In the genomic region with DNA sequence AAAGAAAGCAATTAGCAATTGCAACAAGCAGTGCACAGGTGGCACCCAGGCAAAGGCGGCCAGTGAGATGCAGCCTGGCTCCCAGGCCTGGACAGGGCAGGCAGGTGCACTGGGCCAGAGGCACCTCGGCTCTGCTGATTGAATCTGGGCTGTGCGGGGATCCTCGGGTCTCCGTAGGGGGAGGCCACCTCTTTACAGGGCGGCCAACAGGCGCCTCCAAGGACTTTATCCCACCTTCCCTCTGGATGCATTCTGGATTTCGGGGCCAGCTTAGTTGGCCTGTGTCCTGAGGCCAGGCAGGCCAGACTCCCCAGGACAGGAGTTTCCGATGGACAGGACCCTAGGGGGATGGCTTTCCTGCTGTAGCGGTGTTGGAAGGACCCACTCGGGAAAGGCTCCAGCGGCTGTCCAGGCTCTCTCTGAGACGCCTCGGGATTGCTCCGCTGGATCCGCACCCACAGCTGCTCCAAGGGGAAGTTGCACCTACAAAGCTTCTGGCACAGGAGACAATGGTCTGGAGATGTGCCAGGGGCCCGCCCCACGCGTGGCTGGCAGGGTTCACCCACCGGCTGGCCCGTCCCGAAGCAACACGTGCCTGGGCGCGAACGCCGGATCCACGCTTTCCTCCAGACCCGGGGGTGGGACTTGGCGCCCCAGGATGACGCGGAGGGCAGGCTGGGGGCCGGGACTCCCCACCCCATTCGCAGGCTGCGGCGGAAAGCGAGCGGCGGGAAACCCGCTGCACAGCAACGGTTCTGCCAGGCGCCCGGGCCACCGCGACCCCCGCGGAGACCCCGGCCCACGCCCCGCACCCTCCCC, we compare ENCODE assay signal across 8 cellular contexts. TPM values are rescaled to one million over a fixed set of nuclear protein-coding genes. Genes with fewer than 3 reads are reported as not detected.
DNase-seq lines count a peak whose midpoint lies in the region; ATAC-seq and TF ChIP-seq lines count a peak whose summit lies in the region.

No MANE protein-coding gene starts in this region.

- H3K4me3 ChIP-seq in BJ (ENCODE audit: low read depth, low read length) (peak overlapping the region; percentile 62), choroid plexus epithelial cell (ENCODE audit: low read depth, low read length) (peak overlapping the region; percentile 63)

- DNase-seq in BJ (ENCODE audit: low read depth) (no peak), GM20000 (ENCODE audit: low spot score) (peak; percentile 96), NCI-H1092 treated with DMSO at 0.1 percent for 48 hours (lab: John Stamatoyannopoulos, UW) (peak; percentile 30), choroid plexus epithelial cell (ENCODE audit: low read depth) (peak; percentile 47), left lobe of liver (ENCODE audit: low spot score) (peak; percentile 85)
- DNase-seq in activated CD4-positive, CD25-positive, alpha-beta regulatory T cell treated with anti-CD3 and anti-CD28 coated beads, Interleukin-2, amount 50 U/mL, for 72 hours, result peak; percentile 65
- DNase-seq in stimulated activated CD4-positive, alpha-beta T cell treated with anti-CD3 and anti-CD28 coated beads, Interleukin-4, amount 100 ng/mL, for 1 hour, result peak; percentile 81

- no peaks in the 10 kb centered on the region; the same call in 1 of the 2 replicates for H3K36me3 ChIP-seq in BJ (ENCODE audit: control insufficient read depth, insufficient read depth, low read length)

- no peak for TF ChIP-seq CTCF in BJ (IDR thresholded peaks at IDR 0.05; ENCODE audit: insufficient read depth, low read depth, low read length)
- no peak for TF ChIP-seq CTCF in GM20000 (IDR thresholded peaks at IDR 0.05; ENCODE audit: extremely low read depth, missing control alignments)
- TF ChIP-seq CTCF in choroid plexus epithelial cell (conservative IDR thresholded peaks at IDR 0.05; ENCODE audit: low read depth, low read length), result no peak

- CTCF ChIA-PET in BJ (lab: Yijun Ruan, JAX), result interaction anchor here (1.0 kb wide), 1 partner anchor 10 kb away, joined by 3 read pairs; no protein-coding TSS in a partner anchor

- peak; percentile 72 for ATAC-seq in left lobe of liver
- no peak for ATAC-seq in HG02763 (IDR thresholded peaks at IDR 0.05; ENCODE audit: unreplicated experiment)

- peaks cover 3% of the 10 kb centered on the region; the same call in 1 of the 2 replicates for H3K27me3 ChIP-seq in BJ (ENCODE audit: control insufficient read depth, insufficient read depth, low read length)

- POLR2A ChIA-PET in BJ (lab: Charles Lee), result no interaction called here

RNA-seq across cellular contexts. Expression of gene SLC19A1, which starts 0.8 kb away (rescaled TPM):
- 3.3 and 8.1 TPM in 2 replicates for polyA plus RNA-seq in BJ (2011; rRNA removed)
- polyA minus RNA-seq in BJ (2011; rRNA and poly(A)+ RNA removed), result 2.3 and 2.5 TPM in 2 replicates
- 13.7 TPM for total RNA-seq in left lobe of liver
